Comparison of ENCODE assay signal across 1 cellular context in the genomic region with DNA sequence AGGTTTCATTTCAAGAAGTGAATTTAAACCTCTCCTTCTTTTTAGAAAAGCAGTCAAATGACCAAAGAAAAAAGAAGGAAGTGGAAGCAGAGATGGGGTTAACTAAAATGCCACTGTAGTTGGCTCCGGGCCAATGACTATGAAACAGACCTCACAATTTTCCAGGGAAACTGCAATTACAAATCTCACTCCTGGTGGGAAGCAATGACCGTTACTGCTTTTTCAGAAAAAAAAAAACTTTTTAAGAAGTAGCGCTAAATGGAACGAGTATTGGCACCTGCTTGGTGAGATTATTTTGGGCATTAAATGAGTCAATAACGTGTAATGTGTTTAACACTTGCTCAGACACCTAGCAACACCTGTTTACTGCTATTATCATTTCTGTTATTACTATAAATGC.
TF ChIP-seq lines count a peak whose summit lies in the region.

No MANE protein-coding gene starts in this region.

TF ChIP-seq in GM23338, 12 proteins besides CTCF, POLR2A, EP300 and RAD21 (continued from another document):
- no peak for TF ChIP-seq ZNF462 (CRISPR knock-in tag; IDR thresholded peaks at IDR 0.05)
- TF ChIP-seq POLR2AphosphoS5 (IDR thresholded peaks at IDR 0.05; ENCODE audit: low read depth): no peak
- no peak for TF ChIP-seq ZNF331 (CRISPR knock-in tag; IDR thresholded peaks at IDR 0.05; ENCODE audit: low read depth)
- TF ChIP-seq NANOG (IDR thresholded peaks at IDR 0.05; ENCODE audit: borderline replicate concordance): no peak
- TF ChIP-seq ETS1 (IDR thresholded peaks at IDR 0.05): no peak
- TF ChIP-seq JUNB (IDR thresholded peaks at IDR 0.05; ENCODE audit: unreplicated experiment): no peak
- no peak for TF ChIP-seq ZNF114 (CRISPR knock-in tag; IDR thresholded peaks at IDR 0.05)
